Comparison of ENCODE assay signal across 8 cellular contexts in genomic region chr2:113894156-113894743, GRCh38. TPM values are rescaled to one million over a fixed set of nuclear protein-coding genes. Genes with fewer than 3 reads are reported as not detected.
A peak's percentile ranks its signal among the peaks of the same experiment; 100 is the strongest.
DNase-seq lines count a peak whose midpoint lies in the region; ATAC-seq and TF ChIP-seq lines count a peak whose summit lies in the region.

No MANE protein-coding gene starts in this region.

- peak; percentile 87 for DNase-seq in A673 (ENCODE audit: low spot score)
- DNase-seq in HCT116 (ENCODE audit: low read depth, low spot score) = peak; percentile 29
- DNase-seq in activated B cell treated with CpG ODN at 0.5 μM for 24 hours = no peak
- peak; percentile 94 for DNase-seq in iris pigment epithelial cell (ENCODE audit: low read depth)
- no peak for DNase-seq in activated effector memory CD4-positive, alpha-beta T cell treated with anti-CD3 and anti-CD28 coated beads, Interleukin-2, amount 50 U/mL, for 16 hours
- no peak for DNase-seq in retina
- DNase-seq in NCI-H2107 (lab: John Stamatoyannopoulos, UW) = no peak

- H3K9me2 ChIP-seq in HCT116 (ENCODE audit: insufficient read depth) = no peaks in the 10 kb centered on the region

- H3K9ac ChIP-seq in HCT116 (ENCODE audit: low read length) = peak overlapping the region; percentile 21

- H3K4me3 ChIP-seq in A673 (ENCODE audit: low read depth, low read length, poor library complexity, severe bottlenecking) (peak overlapping the region; percentile 29), HCT116 (replicated peaks in 1 of 2; ENCODE audit: low read depth in 1 of 2, low read length in 2 of 2) (peak overlapping the region in 1 of 2 experiments; percentile 14; a peak in 3 of 4 replicates)

- H3K36me3 ChIP-seq in A673 (ENCODE audit: insufficient read depth, low read length, poor library complexity, severe bottlenecking) = no peaks in the 10 kb centered on the region
- H3K36me3 ChIP-seq in HCT116 (ENCODE audit: control insufficient read depth in 1 of 2, insufficient read depth in 2 of 2, low read length in 2 of 2) = no peaks in the 10 kb centered on the region; a peak in 1 of 4 replicates

- H3K4me1 Mint-ChIP-seq in activated B cell treated with CpG ODN at 0.5 μM for 24 hours = peaks cover 85% of the 10 kb centered on the region

- POLR2A ChIA-PET in A673 (lab: Charles Lee; ENCODE audit: low non-redundant PET) (no interaction called here), HCT116 (lab: Charles Lee) (interaction anchor here (0.7 kb wide), 1 partner anchor 19 kb away, joined by 3 read pairs; no protein-coding TSS in a partner anchor), activated B cell treated with CpG ODN at 0.5 μM for 24 hours (lab: Charles Lee) (interaction anchor here (0.6 to 10.9 kb wide), 6 partner anchors 9 to 161 kb away, joined by 3 to 191 read pairs (median 8); partner anchors contain the start of gene SLC35F5)

- no peaks in the 10 kb centered on the region for H3K9me3 Mint-ChIP-seq in activated B cell treated with CpG ODN at 0.5 μM for 24 hours

- H3K27me3 ChIP-seq in A673 (replicated peaks; ENCODE audit: insufficient read depth, low read depth, low read length, poor library complexity) (no peaks in the 10 kb centered on the region), HCT116 (ENCODE audit: insufficient read depth, low read length) (no peaks in the 10 kb centered on the region)

- H3K4me1 ChIP-seq in A673 (ENCODE audit: insufficient read depth, low read length, poor library complexity, severe bottlenecking) = peaks cover 68% of the 10 kb centered on the region
- H3K4me1 ChIP-seq in HCT116 (ENCODE audit: control insufficient read depth in 1 of 2, insufficient read depth in 2 of 2, low read length in 2 of 2) = peaks cover 41 to 44% of the 10 kb centered on the region in 2 experiments

- peaks cover 90% of the 10 kb centered on the region for H3K79me2 ChIP-seq in HCT116 (ENCODE audit: insufficient read depth, low read length)

- CTCF ChIA-PET in A673 (lab: Charles Lee) (no interaction called here), HCT116 (lab: Charles Lee) (interaction anchor here (1.2 kb wide), 1 partner anchor 17 kb away, joined by 4 read pairs; no protein-coding TSS in a partner anchor), activated B cell treated with CpG ODN at 0.5 μM for 24 hours (lab: Charles Lee) (no interaction called here)

- BruUV-seq in A673 (replicated peaks; lab: Mats Ljungman, UMichigan) = no TSS peak
- BruUV-seq in HCT116 (replicated peaks; lab: Mats Ljungman, UMichigan) = no TSS peak

- TF ChIP-seq CTCF in A673 (conservative IDR thresholded peaks at IDR 0.05; ENCODE audit: low read depth, low read length) (no peak), HCT116 (IDR thresholded peaks at IDR 0.05 in 2 of 3, conservative IDR thresholded peaks at IDR 0.05 in 1 of 3; ENCODE audit: borderline replicate concordance in 1 of 3, insufficient read depth in 1 of 3, low read depth in 2 of 3, low read length in 2 of 3) (no peak), activated B cell treated with CpG ODN at 0.5 μM for 24 hours (IDR thresholded peaks at IDR 0.05) (no peak)

- peaks cover 72% of the 10 kb centered on the region for H3K36me3 Mint-ChIP-seq in activated B cell treated with CpG ODN at 0.5 μM for 24 hours (ENCODE audit: low read depth)

- H3K9me3 ChIP-seq in A673 (ENCODE audit: low read depth, low read length, poor library complexity, severe bottlenecking) (no peaks in the 10 kb centered on the region), HCT116 (ENCODE audit: control insufficient read depth in 1 of 2, insufficient read depth in 1 of 2, low read depth in 1 of 2, low read length in 2 of 2) (no peaks in the 10 kb centered on the region)

- peak overlapping the region; percentile 61 for H3K4me2 ChIP-seq in HCT116 (ENCODE audit: low read length)

- H2AFZ ChIP-seq in HCT116 (ENCODE audit: low read depth, low read length, poor library complexity, severe bottlenecking) = no peak overlapping the region

- peak; percentile 20 for ATAC-seq in HCT116
- no peak for ATAC-seq in activated B cell treated with CpG ODN at 0.5 μM for 24 hours (ENCODE audit: low read depth)
- ATAC-seq in HG03135 (IDR thresholded peaks at IDR 0.05; ENCODE audit: unreplicated experiment) = no peak

- peak overlapping the region; percentile 91 for H3K27ac ChIP-seq in A673 (ENCODE audit: low read depth, low read length, poor library complexity, severe bottlenecking)
- peak overlapping the region; percentile 67 for H3K27ac ChIP-seq in HCT116 (ENCODE audit: low read depth, low read length)

- TF ChIP-seq RAD21 in HCT116 (IDR thresholded peaks at IDR 0.05; ENCODE audit: low read depth) = no peak

- H3K4me3 Mint-ChIP-seq in activated B cell treated with CpG ODN at 0.5 μM for 24 hours = peak overlapping the region; percentile 98

- intact Hi-C loops in A673 (cut with micrococcal nuclease; ENCODE audit: unreplicated experiment) (no loop called here), HCT116 (cut with micrococcal nuclease) (no loop called here), activated B cell treated with CpG ODN at 0.5 μM for 24 hours (cut with micrococcal nuclease) (loop anchor here (1.0 kb wide), 1 partner anchor 8 kb away; no protein-coding TSS in a partner anchor)

- peak overlapping the region; percentile 82 for H3K27ac Mint-ChIP-seq in activated B cell treated with CpG ODN at 0.5 μM for 24 hours

- RAD21 ChIA-PET in HCT116 (lab: Charles Lee; ENCODE audit: low non-redundant PET in 1 of 2, low total read pairs in 2 of 2, uncharacterized antibody in 2 of 2, unreplicated experiment in 2 of 2) = no interaction called here

- H3K27me3 Mint-ChIP-seq in activated B cell treated with CpG ODN at 0.5 μM for 24 hours = no peaks in the 10 kb centered on the region

- H4K20me1 ChIP-seq in HCT116 (ENCODE audit: insufficient read depth) = no peaks in the 10 kb centered on the region

- no peak for TF ChIP-seq POLR2A in HCT116 (IDR thresholded peaks at IDR 0.05; ENCODE audit: borderline replicate concordance, extremely low read depth, insufficient read depth, insufficient read length)

TF ChIP-seq in HCT116, 20 proteins besides CTCF, POLR2A, EP300 and RAD21:
- peak; percentile 56 for TF ChIP-seq JUND (IDR thresholded peaks at IDR 0.05)
- peak; percentile 57; the same call in 1 of the 2 replicates for TF ChIP-seq SIN3A (IDR thresholded peaks at IDR 0.05; ENCODE audit: low read depth)
- no peak for TF ChIP-seq ZFX (IDR thresholded peaks at IDR 0.05)
- peak; percentile 52; the same call in 1 of the 2 replicates for TF ChIP-seq CEBPB (IDR thresholded peaks at IDR 0.05; ENCODE audit: low read depth)
- TF ChIP-seq SRF (IDR thresholded peaks at IDR 0.05; ENCODE audit: low read depth) = no peak
- no peak for TF ChIP-seq REST (IDR thresholded peaks at IDR 0.05; ENCODE audit: low read depth)
- TF ChIP-seq MAX (IDR thresholded peaks at IDR 0.05) = peak; percentile 46; the same call in 1 of the 2 replicates
- peak; percentile 55; the same call in 1 of the 2 replicates for TF ChIP-seq FOSL1 (IDR thresholded peaks at IDR 0.05; ENCODE audit: low read depth)
- peak; percentile 42; the same call in 1 of the 2 replicates for TF ChIP-seq EGR1 (IDR thresholded peaks at IDR 0.05; ENCODE audit: low read depth)
- no peak for TF ChIP-seq YY1 (IDR thresholded peaks at IDR 0.05; ENCODE audit: extremely low read depth, insufficient replicate concordance, low read depth, low read length)
- no peak for TF ChIP-seq ZBTB33 (IDR thresholded peaks at IDR 0.05; ENCODE audit: extremely low read depth, insufficient replicate concordance, low read length)

RNA-seq across cellular contexts. Expression of gene ACTR3, which starts 4.4 kb away (rescaled TPM):
- total RNA-seq in A673 (2021) = 282 and 340 TPM in 2 replicates
- 232 TPM for total RNA-seq in HCT116 (2021; ENCODE audit: unreplicated experiment)
- 152 and 169 TPM in 2 replicates for polyA plus RNA-seq in HCT116 (2012)
- total RNA-seq in activated B cell treated with CpG ODN at 0.5 μM for 24 hours = 638 and 639 TPM in 2 replicates

Comparison
In these comparisons a context has a peak if more than half of its experiments do, and no peak if none do; other contexts are left out.
1. DNase-seq: peak in A673 (single experiment), HCT116 (single experiment) and iris pigment epithelial cell (single experiment); none in activated B cell treated with CpG ODN at 0.5 μM for 24 hours (single experiment), activated effector memory CD4-positive, alpha-beta T cell treated with anti-CD3 and anti-CD28 coated beads, Interleukin-2, amount 50 U/mL, for 16 hours (single experiment), retina (single experiment) and NCI-H2107 (single experiment).